Comparison of ENCODE assay signal across 13 cellular contexts in genomic region chr2:12261993-12262680, GRCh38.
A peak's percentile ranks its signal among the peaks of the same experiment; 100 is the strongest.
DNase-seq lines count a peak whose midpoint lies in the region; ATAC-seq and TF ChIP-seq lines count a peak whose summit lies in the region.
"Had no signal": no experiment of that assay in that cellular context is flagged by ENCODE, and none has a peak within 500 bp of the region (broad histone marks: within the 10 kb centered on the region; RNA-seq: fewer than 3 reads in every experiment).

No MANE protein-coding gene starts in this region.

- 79 to 89% methylated on average over 3 of the region's 3 CpGs for WGBS in sigmoid colon, 2 donors
- WGBS in upper lobe of left lung, 2 donors: 82 to 90% methylated on average over 3 of the region's 3 CpGs

- no peaks in the 10 kb centered on the region for H3K9me3 ChIP-seq in sigmoid colon
- no peaks in the 10 kb centered on the region for H3K9me3 ChIP-seq in upper lobe of left lung

- intact Hi-C loops in sigmoid colon (cut with DNase I): no loop called here

- TF ChIP-seq EP300 in sigmoid colon (IDR thresholded peaks at IDR 0.05) (no peak), upper lobe of left lung (IDR thresholded peaks at IDR 0.05) (no peak)

- H3K27me3 ChIP-seq in sigmoid colon (no peaks in the 10 kb centered on the region), upper lobe of left lung (no peaks in the 10 kb centered on the region)
- H3K27me3 ChIP-seq: dorsolateral prefrontal cortex, hepatocyte had no signal

- in situ Hi-C loops in astrocyte of the spinal cord (cut with HindIII; ENCODE audit: low sequenced_read_pairs): no loop called here

- no peak for TF ChIP-seq POLR2A in sigmoid colon (IDR thresholded peaks at IDR 0.05)
- no peak for TF ChIP-seq POLR2A in upper lobe of left lung (IDR thresholded peaks at IDR 0.05)

- ATAC-seq in activated CD4-positive, CD25-positive, alpha-beta regulatory T cell treated with anti-CD3 and anti-CD28 coated beads, Interleukin-2, amount 50 U/mL, for 24 hours: peak; percentile 10 to 32
- no peak for ATAC-seq in upper lobe of left lung (ENCODE audit: low FRiP score in 2 of 2)

- no peak for DNase-seq in activated CD4-positive, CD25-positive, alpha-beta regulatory T cell (lab: John Stamatoyannopoulos, UW)
- DNase-seq in NCI-H1694 treated with DMSO at 0.1 percent for 48 hours (lab: John Stamatoyannopoulos, UW) (peak; percentile 88), astrocyte of the spinal cord (ENCODE audit: low read depth, low spot score) (peak; percentile 33), sigmoid colon (no peak), CD1c-positive myeloid dendritic cell (ENCODE audit: extremely low spot score) (no peak), upper lobe of left lung (no peak), activated T-cell treated with anti-CD3 and anti-CD28 coated beads for 4 hours (no peak)
- DNase-seq: activated CD4-positive, CD25-positive, alpha-beta regulatory T cell treated with anti-CD3 and anti-CD28 coated beads, Interleukin-2, amount 50 U/mL, for 72 hours; activated gamma-delta T cell; stimulated activated naive CD4-positive, alpha-beta T cell treated with Interleukin-2 at 50 U/mL for 16 hours had no signal

- peaks cover 0 to 25% (median 19%) of the 10 kb centered on the region in 4 donors for H3K4me1 ChIP-seq in sigmoid colon
- peaks cover 0 to 8% (median 0%) of the 10 kb centered on the region in 4 donors for H3K4me1 ChIP-seq in upper lobe of left lung

- H3K4me3 ChIP-seq in astrocyte of the spinal cord (ENCODE audit: low read depth, low read length) (no peak overlapping the region), sigmoid colon (no peak overlapping the region), upper lobe of left lung (no peak overlapping the region)
- H3K4me3 ChIP-seq: dorsolateral prefrontal cortex, hepatocyte had no signal

- no peak for TF ChIP-seq CTCF in astrocyte of the spinal cord (IDR thresholded peaks at IDR 0.05; ENCODE audit: low read depth, low read length)
- TF ChIP-seq CTCF in sigmoid colon (IDR thresholded peaks at IDR 0.05): no peak
- TF ChIP-seq CTCF in upper lobe of left lung (IDR thresholded peaks at IDR 0.05): no peak

- no peaks in the 10 kb centered on the region for H3K36me3 ChIP-seq in sigmoid colon
- H3K36me3 ChIP-seq in upper lobe of left lung: no peaks in the 10 kb centered on the region

- H3K27ac ChIP-seq in sigmoid colon (peak overlapping the region in 3 of 4 donors; percentile 23 to 55 (median 36)), upper lobe of left lung (no peak overlapping the region)
- H3K27ac ChIP-seq: hepatocyte had no signal

Comparison
In these comparisons a context has a peak if more than half of its experiments do, and no peak if none do; other contexts are left out.
1. ATAC-seq: peak in activated CD4-positive, CD25-positive, alpha-beta regulatory T cell treated with anti-CD3 and anti-CD28 coated beads, Interleukin-2, amount 50 U/mL, for 24 hours (2 of 2); none in upper lobe of left lung (0 of 2).
2. DNase-seq: peak in NCI-H1694 treated with DMSO at 0.1 percent for 48 hours (single experiment) and astrocyte of the spinal cord (single experiment); none in activated CD4-positive, CD25-positive, alpha-beta regulatory T cell (0 of 4), sigmoid colon (single experiment), CD1c-positive myeloid dendritic cell (single experiment), upper lobe of left lung (0 of 2) and activated T-cell treated with anti-CD3 and anti-CD28 coated beads for 4 hours (single experiment).
3. H3K27ac ChIP-seq: peak in sigmoid colon (3 of 4); none in upper lobe of left lung (0 of 4).